1 cellular context compared by ENCODE assay signal in genomic region chr17:60141111-60142018, GRCh38.
TF ChIP-seq lines count a peak whose summit lies in the region.

No MANE protein-coding gene starts in this region.

TF ChIP-seq in K562, 482 proteins besides CTCF, POLR2A, EP300 and RAD21 (continued from another document):
- TF ChIP-seq ETS1 (conservative IDR thresholded peaks at IDR 0.05; ENCODE audit: control insufficient read depth, low read depth, low read length) (no peak), EWSR1 (IDR thresholded peaks at IDR 0.05; ENCODE audit: borderline replicate concordance, low read depth, partially characterized antibody) (peak; percentile 66), ARID3B (CRISPR knock-in tag; IDR thresholded peaks at IDR 0.05; ENCODE audit: borderline replicate concordance) (no peak)
